In genomic region chr11:42870480-42870879, GRCh38 we compare ENCODE assay signal across 1 cellular context.
TF ChIP-seq lines count a peak whose summit lies in the region.

No MANE protein-coding gene starts in this region.

TF ChIP-seq in SK-N-SH, 30 proteins besides CTCF, POLR2A, EP300 and RAD21 (continued from another document):
- TF ChIP-seq, protein P1, sequence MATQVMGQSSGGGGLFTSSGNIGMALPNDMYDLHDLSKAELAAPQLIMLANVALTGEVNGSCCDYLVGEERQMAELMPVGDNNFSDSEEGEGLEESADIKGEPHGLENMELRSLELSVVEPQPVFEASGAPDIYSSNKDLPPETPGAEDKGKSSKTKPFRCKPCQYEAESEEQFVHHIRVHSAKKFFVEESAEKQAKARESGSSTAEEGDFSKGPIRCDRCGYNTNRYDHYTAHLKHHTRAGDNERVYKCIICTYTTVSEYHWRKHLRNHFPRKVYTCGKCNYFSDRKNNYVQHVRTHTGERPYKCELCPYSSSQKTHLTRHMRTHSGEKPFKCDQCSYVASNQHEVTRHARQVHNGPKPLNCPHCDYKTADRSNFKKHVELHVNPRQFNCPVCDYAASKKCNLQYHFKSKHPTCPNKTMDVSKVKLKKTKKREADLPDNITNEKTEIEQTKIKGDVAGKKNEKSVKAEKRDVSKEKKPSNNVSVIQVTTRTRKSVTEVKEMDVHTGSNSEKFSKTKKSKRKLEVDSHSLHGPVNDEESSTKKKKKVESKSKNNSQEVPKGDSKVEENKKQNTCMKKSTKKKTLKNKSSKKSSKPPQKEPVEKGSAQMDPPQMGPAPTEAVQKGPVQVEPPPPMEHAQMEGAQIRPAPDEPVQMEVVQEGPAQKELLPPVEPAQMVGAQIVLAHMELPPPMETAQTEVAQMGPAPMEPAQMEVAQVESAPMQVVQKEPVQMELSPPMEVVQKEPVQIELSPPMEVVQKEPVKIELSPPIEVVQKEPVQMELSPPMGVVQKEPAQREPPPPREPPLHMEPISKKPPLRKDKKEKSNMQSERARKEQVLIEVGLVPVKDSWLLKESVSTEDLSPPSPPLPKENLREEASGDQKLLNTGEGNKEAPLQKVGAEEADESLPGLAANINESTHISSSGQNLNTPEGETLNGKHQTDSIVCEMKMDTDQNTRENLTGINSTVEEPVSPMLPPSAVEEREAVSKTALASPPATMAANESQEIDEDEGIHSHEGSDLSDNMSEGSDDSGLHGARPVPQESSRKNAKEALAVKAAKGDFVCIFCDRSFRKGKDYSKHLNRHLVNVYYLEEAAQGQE (IDR thresholded peaks at IDR 0.05; ENCODE audit: low read depth, low read length), result no peak
- no peak for TF ChIP-seq PBX3 (IDR thresholded peaks at IDR 0.05)
- TF ChIP-seq, protein P2, sequence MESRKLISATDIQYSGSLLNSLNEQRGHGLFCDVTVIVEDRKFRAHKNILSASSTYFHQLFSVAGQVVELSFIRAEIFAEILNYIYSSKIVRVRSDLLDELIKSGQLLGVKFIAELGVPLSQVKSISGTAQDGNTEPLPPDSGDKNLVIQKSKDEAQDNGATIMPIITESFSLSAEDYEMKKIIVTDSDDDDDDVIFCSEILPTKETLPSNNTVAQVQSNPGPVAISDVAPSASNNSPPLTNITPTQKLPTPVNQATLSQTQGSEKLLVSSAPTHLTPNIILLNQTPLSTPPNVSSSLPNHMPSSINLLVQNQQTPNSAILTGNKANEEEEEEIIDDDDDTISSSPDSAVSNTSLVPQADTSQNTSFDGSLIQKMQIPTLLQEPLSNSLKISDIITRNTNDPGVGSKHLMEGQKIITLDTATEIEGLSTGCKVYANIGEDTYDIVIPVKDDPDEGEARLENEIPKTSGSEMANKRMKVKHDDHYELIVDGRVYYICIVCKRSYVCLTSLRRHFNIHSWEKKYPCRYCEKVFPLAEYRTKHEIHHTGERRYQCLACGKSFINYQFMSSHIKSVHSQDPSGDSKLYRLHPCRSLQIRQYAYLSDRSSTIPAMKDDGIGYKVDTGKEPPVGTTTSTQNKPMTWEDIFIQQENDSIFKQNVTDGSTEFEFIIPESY (IDR thresholded peaks at IDR 0.05; ENCODE audit: borderline replicate concordance, low read depth), result no peak
- TF ChIP-seq FOXJ3 (CRISPR knock-in tag; IDR thresholded peaks at IDR 0.05), result 0 out of 2 replicates have a peak, but pooled peaks have one; percentile 53
- TF ChIP-seq SMC3 (IDR thresholded peaks at IDR 0.05; ENCODE audit: low read depth, low read length), result no peak
- TF ChIP-seq FOSL2 (IDR thresholded peaks at IDR 0.05; ENCODE audit: borderline replicate concordance, low read depth), result no peak
- no peak for TF ChIP-seq SIN3A (IDR thresholded peaks at IDR 0.05; ENCODE audit: borderline replicate concordance, low read depth, low read length)
- TF ChIP-seq FOXM1 (IDR thresholded peaks at IDR 0.05; ENCODE audit: low read depth), result no peak
